Comparison of ENCODE assay signal across 10 cellular contexts in the genomic region with DNA sequence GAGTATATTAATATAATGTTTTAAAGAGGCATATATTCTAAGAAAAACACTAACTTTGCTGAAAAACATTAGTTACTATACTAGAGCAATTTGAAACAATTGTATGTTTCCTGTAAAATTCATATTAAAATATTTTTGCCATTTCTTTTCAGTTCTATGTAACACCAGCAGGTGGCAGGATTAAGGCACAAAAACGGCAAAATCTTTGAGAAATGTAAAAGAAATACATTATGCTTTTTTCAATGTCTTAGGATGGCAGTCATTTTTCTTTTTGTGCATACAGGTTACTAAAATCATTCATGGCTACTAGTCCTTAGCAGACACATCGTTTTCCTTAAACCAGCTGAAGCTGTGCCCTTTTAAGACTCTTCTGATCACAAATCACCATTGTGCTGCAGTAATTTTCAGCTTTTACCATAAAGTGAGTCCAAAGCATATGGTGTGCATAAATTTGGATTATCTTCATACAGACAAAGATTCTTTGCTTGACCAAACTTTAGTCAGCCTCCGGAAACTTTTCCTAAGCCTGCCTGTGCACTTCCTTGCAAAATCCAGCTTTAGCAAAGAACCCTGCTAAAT.
A peak's percentile ranks its signal among the peaks of the same experiment; 100 is the strongest.
DNase-seq lines count a peak whose midpoint lies in the region; ATAC-seq and TF ChIP-seq lines count a peak whose summit lies in the region.
"Had no signal": no experiment of that assay in that cellular context is flagged by ENCODE, and none has a peak within 500 bp of the region (broad histone marks: within the 10 kb centered on the region; RNA-seq: fewer than 3 reads in every experiment).

No MANE protein-coding gene starts in this region.

- no peak for DNase-seq in left ventricle myocardium inferior
- DNase-seq in right cardiac atrium, result no peak
- DNase-seq in RKO (ENCODE audit: low spot score), result peak; percentile 47
- DNase-seq in foreskin melanocyte, result peak; percentile 3
- no peak for DNase-seq in NCI-H1436 treated with DMSO at 0.1 percent for 48 hours (lab: John Stamatoyannopoulos, UW)
- DNase-seq: activated CD4-positive, alpha-beta T cell treated with anti-CD3 and anti-CD28 coated beads, Interleukin-2, amount 50 U/mL, for 1 hour; naive B cell had no signal

- WGBS in right cardiac atrium, result 19% methylated on average over 3 of the region's 3 CpGs

- H3K27ac ChIP-seq in left ventricle myocardium inferior (replicated peaks), result no peak overlapping the region
- H3K27ac ChIP-seq in right cardiac atrium (ENCODE audit: low read length), result no peak overlapping the region

- TF ChIP-seq CTCF in left ventricle myocardium inferior (IDR thresholded peaks at IDR 0.05; ENCODE audit: borderline replicate concordance), result peak; percentile 67

- no peaks in the 10 kb centered on the region for H3K9me3 ChIP-seq in left ventricle myocardium inferior (replicated peaks)
- H3K9me3 ChIP-seq in right cardiac atrium (ENCODE audit: control insufficient read depth, low read length), result no peaks in the 10 kb centered on the region

- no peaks in the 10 kb centered on the region for H3K4me1 ChIP-seq in left ventricle myocardium inferior
- H3K4me1 ChIP-seq in right cardiac atrium (ENCODE audit: control insufficient read depth, insufficient read depth, low read length), result no peaks in the 10 kb centered on the region

- no peak for ATAC-seq in right cardiac atrium
- no peak for ATAC-seq in GM19351 (IDR thresholded peaks at IDR 0.05; ENCODE audit: unreplicated experiment)
- no peak for ATAC-seq in GM18517 (IDR thresholded peaks at IDR 0.05; ENCODE audit: unreplicated experiment)
- no peak for ATAC-seq in GM21381 (IDR thresholded peaks at IDR 0.05; ENCODE audit: unreplicated experiment)

- intact Hi-C loops in left ventricle myocardium inferior (cut with micrococcal nuclease), result loop anchor here (5.0 kb wide), 1 partner anchor 402 kb away; no protein-coding TSS in a partner anchor
- intact Hi-C loops in right cardiac atrium (cut with DNase I), result no loop called here

- no peak overlapping the region for H3K4me3 ChIP-seq in left ventricle myocardium inferior
- H3K4me3 ChIP-seq in right cardiac atrium (ENCODE audit: low read length), result no peak overlapping the region

- no peaks in the 10 kb centered on the region for H3K36me3 ChIP-seq in left ventricle myocardium inferior

- H3K27me3 ChIP-seq in left ventricle myocardium inferior (ENCODE audit: low read depth) (no peaks in the 10 kb centered on the region), right cardiac atrium (ENCODE audit: control insufficient read depth, insufficient read depth) (no peaks in the 10 kb centered on the region)

Comparison
In these comparisons a context has a peak if more than half of its experiments do, and no peak if none do; other contexts are left out.
1. DNase-seq: peak in RKO (single experiment) and foreskin melanocyte (single experiment); none in left ventricle myocardium inferior (single experiment), right cardiac atrium (0 of 3) and NCI-H1436 treated with DMSO at 0.1 percent for 48 hours (single experiment).